ENCODE assay signal across 2 cellular contexts in the genomic region with DNA sequence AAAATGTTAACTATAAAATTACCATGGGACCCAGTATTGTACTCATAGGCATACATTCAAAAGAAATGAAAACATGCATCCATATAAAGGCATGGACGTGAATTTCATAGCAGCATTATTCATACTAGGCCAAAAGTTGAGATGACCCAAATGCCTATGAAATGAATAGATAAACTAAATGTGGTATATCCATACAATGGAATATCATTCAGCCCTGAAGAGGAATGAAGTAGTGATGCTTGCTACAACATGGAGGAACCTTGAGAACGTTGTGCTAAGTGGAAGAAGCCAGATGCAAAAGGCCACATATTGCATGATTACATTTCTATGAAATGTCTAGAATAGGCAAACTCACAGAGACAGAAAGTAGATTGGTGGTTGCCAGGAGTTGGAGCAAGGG.
TF ChIP-seq lines count a peak whose summit lies in the region.

No MANE protein-coding gene starts in this region.

TF ChIP-seq in HEK293, 187 proteins besides CTCF, POLR2A, EP300 and RAD21 (continued from another document):
- TF ChIP-seq, protein P1, sequence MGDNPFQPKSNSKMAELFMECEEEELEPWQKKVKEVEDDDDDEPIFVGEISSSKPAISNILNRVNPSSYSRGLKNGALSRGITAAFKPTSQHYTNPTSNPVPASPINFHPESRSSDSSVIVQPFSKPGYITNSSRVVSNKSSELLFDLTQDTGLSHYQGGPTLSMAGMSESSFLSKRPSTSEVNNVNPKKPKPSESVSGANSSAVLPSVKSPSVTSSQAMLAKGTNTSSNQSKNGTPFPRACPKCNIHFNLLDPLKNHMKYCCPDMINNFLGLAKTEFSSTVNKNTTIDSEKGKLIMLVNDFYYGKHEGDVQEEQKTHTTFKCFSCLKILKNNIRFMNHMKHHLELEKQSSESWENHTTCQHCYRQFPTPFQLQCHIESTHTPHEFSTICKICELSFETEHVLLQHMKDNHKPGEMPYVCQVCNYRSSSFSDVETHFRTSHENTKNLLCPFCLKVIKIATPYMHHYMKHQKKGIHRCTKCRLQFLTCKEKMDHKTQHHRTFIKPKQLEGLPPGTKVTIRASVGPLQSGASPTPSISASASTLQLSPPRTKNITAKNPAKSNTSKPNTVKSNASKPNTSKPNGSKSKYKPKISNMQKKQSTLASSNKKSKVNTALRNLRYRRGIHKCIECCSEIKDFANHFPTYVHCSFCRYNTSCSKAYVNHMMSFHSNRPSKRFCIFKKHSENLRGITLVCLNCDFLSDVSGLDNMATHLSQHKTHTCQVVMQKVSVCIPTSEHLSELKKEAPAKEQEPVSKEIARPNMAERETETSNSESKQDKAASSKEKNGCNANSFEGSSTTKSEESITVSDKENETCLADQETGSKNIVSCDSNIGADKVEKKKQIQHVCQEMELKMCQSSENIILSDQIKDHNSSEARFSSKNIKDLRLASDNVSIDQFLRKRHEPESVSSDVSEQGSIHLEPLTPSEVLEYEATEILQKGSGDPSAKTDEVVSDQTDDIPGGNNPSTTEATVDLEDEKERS (tag by site-specific recombination; IDR thresholded peaks at IDR 0.05): peak; percentile 58; the same call in 1 of the 2 replicates
- no peak for TF ChIP-seq ZNF391 (tag by site-specific recombination; IDR thresholded peaks at IDR 0.05; ENCODE audit: borderline replicate concordance, low read depth)
- TF ChIP-seq, protein P2, sequence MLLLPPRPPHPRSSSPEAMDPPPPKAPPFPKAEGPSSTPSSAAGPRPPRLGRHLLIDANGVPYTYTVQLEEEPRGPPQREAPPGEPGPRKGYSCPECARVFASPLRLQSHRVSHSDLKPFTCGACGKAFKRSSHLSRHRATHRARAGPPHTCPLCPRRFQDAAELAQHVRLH (tag by site-specific recombination; IDR thresholded peaks at IDR 0.05): peak; percentile 47; the same call in 1 of the 2 replicates
- peak; percentile 95 for TF ChIP-seq ZNF146 (tag by site-specific recombination; IDR thresholded peaks at IDR 0.05)
- no peak for TF ChIP-seq ZNF704 (tag by site-specific recombination; IDR thresholded peaks at IDR 0.05)
- peak; percentile 76; the same call in 1 of the 2 replicates for TF ChIP-seq ZNF24 (tag by site-specific recombination; IDR thresholded peaks at IDR 0.05)

TF ChIP-seq in K562, 482 proteins besides CTCF, POLR2A, EP300 and RAD21 (continued from another document):
- TF ChIP-seq CBX3 (IDR thresholded peaks at IDR 0.05; ENCODE audit: borderline replicate concordance in 1 of 2, low read length in 2 of 2): peak in 1 of 2 experiments; percentile 43; a peak in 1 of 3 replicates
- TF ChIP-seq BMI1 (IDR thresholded peaks at IDR 0.05; ENCODE audit: low read length): no peak
- TF ChIP-seq TARDBP (IDR thresholded peaks at IDR 0.05): no peak
- peak; percentile 95 for TF ChIP-seq ZNF24 (IDR thresholded peaks at IDR 0.05)
- peak; percentile 99 for TF ChIP-seq ZNF146 (CRISPR knock-in tag; IDR thresholded peaks at IDR 0.05; ENCODE audit: unreplicated experiment)
- TF ChIP-seq BCOR (IDR thresholded peaks at IDR 0.05): peak; percentile 52
- TF ChIP-seq TRIM28 (IDR thresholded peaks at IDR 0.05): peak; percentile 39; the same call in 1 of the 2 replicates
